In the genomic region with DNA sequence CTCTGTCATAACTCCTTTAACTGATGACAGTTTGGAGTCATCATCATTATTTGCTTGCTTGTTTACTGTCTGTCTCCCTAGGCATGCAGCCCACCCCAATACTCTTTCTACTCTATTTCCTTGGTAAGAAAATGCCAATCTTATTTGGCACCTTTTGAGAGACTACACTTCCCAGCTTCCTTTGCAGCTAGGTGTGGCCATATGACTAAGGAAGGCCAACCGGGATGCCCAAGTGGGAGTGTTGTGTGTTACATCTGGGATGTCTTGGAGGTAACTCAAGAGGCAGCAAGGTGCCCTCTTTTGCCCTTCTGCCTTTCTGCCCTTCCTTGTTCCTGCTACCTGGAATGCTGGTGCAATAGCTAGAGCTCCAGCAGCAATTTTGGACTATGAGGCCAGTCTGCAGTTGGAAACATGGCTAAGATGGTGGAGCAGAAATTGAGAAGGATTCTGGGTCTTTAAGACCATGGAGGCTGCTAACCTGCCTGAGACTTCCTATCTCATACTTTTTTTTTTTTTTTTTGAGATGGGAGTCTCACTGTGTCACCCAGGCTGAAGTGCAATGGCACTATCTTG, we compare ENCODE assay signal across 2 cellular contexts.
A peak's percentile ranks its signal among the peaks of the same experiment; 100 is the strongest.
TF ChIP-seq lines count a peak whose summit lies in the region.

No MANE protein-coding gene starts in this region.

TF ChIP-seq in GM23338, 12 proteins besides CTCF, POLR2A, EP300 and RAD21:
- TF ChIP-seq ZNF331 (CRISPR knock-in tag; IDR thresholded peaks at IDR 0.05; ENCODE audit: low read depth) (no peak), REST (IDR thresholded peaks at IDR 0.05; ENCODE audit: unreplicated experiment) (no peak)

TF ChIP-seq in H1, 55 proteins besides CTCF, POLR2A, EP300 and RAD21:
- no peak for TF ChIP-seq ASH2L (IDR thresholded peaks at IDR 0.05; ENCODE audit: low read length)
- TF ChIP-seq SP2 (IDR thresholded peaks at IDR 0.05; ENCODE audit: low read length), result no peak
- no peak for TF ChIP-seq TCF12 (IDR thresholded peaks at IDR 0.05; ENCODE audit: low read depth, low read length)
- TF ChIP-seq SIX5 (IDR thresholded peaks at IDR 0.05; ENCODE audit: low read depth, low read length), result peak; percentile 40
- no peak for TF ChIP-seq SP4 (IDR thresholded peaks at IDR 0.05; ENCODE audit: low read length)
- TF ChIP-seq KDM1A (IDR thresholded peaks at IDR 0.05; ENCODE audit: borderline replicate concordance, low read length), result peak; percentile 90
- no peak for TF ChIP-seq MAFK (IDR thresholded peaks at IDR 0.05; ENCODE audit: low read depth, low read length)
- no peak for TF ChIP-seq SIRT6 (IDR thresholded peaks at IDR 0.05; ENCODE audit: low read length)
- TF ChIP-seq, protein P1, sequence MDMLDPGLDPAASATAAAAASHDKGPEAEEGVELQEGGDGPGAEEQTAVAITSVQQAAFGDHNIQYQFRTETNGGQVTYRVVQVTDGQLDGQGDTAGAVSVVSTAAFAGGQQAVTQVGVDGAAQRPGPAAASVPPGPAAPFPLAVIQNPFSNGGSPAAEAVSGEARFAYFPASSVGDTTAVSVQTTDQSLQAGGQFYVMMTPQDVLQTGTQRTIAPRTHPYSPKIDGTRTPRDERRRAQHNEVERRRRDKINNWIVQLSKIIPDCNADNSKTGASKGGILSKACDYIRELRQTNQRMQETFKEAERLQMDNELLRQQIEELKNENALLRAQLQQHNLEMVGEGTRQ (IDR thresholded peaks at IDR 0.05; ENCODE audit: low read length), result peak; percentile 51
- no peak for TF ChIP-seq NANOG (IDR thresholded peaks at IDR 0.05; ENCODE audit: insufficient read depth, low read depth, low read length, poor library complexity, severe bottlenecking)
- TF ChIP-seq CEBPB (IDR thresholded peaks at IDR 0.05; ENCODE audit: low read depth, low read length), result no peak
- TF ChIP-seq, protein P2, sequence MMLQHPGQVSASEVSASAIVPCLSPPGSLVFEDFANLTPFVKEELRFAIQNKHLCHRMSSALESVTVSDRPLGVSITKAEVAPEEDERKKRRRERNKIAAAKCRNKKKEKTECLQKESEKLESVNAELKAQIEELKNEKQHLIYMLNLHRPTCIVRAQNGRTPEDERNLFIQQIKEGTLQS (IDR thresholded peaks at IDR 0.05; ENCODE audit: insufficient read depth, low read depth, low read length), result peak; percentile 35; the same call in 1 of the 2 replicates
